Comparison of ENCODE assay signal across 16 cellular contexts in the genomic region with DNA sequence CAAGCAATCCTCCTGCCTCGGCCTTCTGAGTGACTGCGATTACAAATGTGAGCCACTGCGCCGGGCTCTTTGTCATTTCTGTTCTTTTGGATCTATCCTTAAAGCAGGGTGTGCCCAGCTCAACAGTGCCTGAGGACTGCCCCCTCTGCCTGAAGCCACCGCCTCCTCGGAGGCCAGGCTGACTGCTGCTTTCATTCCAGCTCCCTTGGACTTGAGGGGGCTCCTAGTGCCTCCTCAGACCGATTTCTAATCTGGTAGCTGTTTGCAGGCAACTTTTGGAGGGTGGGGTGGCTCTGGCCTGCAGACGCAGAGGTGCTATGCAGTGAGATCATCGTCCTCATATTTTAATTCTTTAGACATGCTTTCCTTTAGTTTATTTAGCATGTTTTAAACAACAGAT. TPM values are rescaled to one million over a fixed set of nuclear protein-coding genes. Genes with fewer than 3 reads are reported as not detected.
A peak's percentile ranks its signal among the peaks of the same experiment; 100 is the strongest.
DNase-seq lines count a peak whose midpoint lies in the region; ATAC-seq and TF ChIP-seq lines count a peak whose summit lies in the region.
"Had no signal": no experiment of that assay in that cellular context is flagged by ENCODE, and none has a peak within 500 bp of the region (broad histone marks: within the 10 kb centered on the region; RNA-seq: fewer than 3 reads in every experiment).

No MANE protein-coding gene starts in this region.

- no peak for TF ChIP-seq CTCF in heart left ventricle (IDR thresholded peaks at IDR 0.05)
- no peak for TF ChIP-seq CTCF in body of pancreas (IDR thresholded peaks at IDR 0.05)
- TF ChIP-seq CTCF in nephron progenitor cell (IDR thresholded peaks at IDR 0.05) = no peak
- no peak for TF ChIP-seq CTCF in suprapubic skin (IDR thresholded peaks at IDR 0.05)
- TF ChIP-seq CTCF in right lobe of liver (IDR thresholded peaks at IDR 0.05) = no peak
- no peak for TF ChIP-seq CTCF in OCI-LY7 (conservative IDR thresholded peaks at IDR 0.05; ENCODE audit: low read length)

- peaks cover 41% of the 10 kb centered on the region for H3K4me1 Mint-ChIP-seq in nephron progenitor cell
- H3K4me1 Mint-ChIP-seq: activated B cell treated with CpG ODN at 0.5 μM for 24 hours; activated CD4-positive, alpha-beta memory T cell treated with anti-CD3 and anti-CD28 coated beads, Interleukin-2, amount 10 ng/mL, durations not matched to agents 7 days and 5 days; activated naive CD4-positive, alpha-beta T cell treated with anti-CD3 and anti-CD28 coated beads, Interleukin-2, amount 10 ng/mL, durations not matched to agents 7 days and 5 days had no signal

- no peak for TF ChIP-seq POLR2A in heart left ventricle (IDR thresholded peaks at IDR 0.05)
- TF ChIP-seq POLR2A in body of pancreas (IDR thresholded peaks at IDR 0.05) = no peak
- TF ChIP-seq POLR2A in suprapubic skin (IDR thresholded peaks at IDR 0.05) = no peak
- no peak for TF ChIP-seq POLR2A in right lobe of liver (IDR thresholded peaks at IDR 0.05)

- peak overlapping the region; percentile 72 for H3K27ac Mint-ChIP-seq in nephron progenitor cell
- H3K27ac Mint-ChIP-seq: activated B cell treated with CpG ODN at 0.5 μM for 24 hours; activated CD4-positive, alpha-beta memory T cell treated with anti-CD3 and anti-CD28 coated beads, Interleukin-2, amount 10 ng/mL, durations not matched to agents 7 days and 5 days; activated naive CD4-positive, alpha-beta T cell treated with anti-CD3 and anti-CD28 coated beads, Interleukin-2, amount 10 ng/mL, durations not matched to agents 7 days and 5 days had no signal

- peak overlapping the region in 3 of 12 donors; percentile 78 to 89 (median 79) for H3K27ac ChIP-seq in heart left ventricle
- H3K27ac ChIP-seq in body of pancreas = peak overlapping the region in 3 of 4 donors; percentile 36 to 97 (median 80)
- H3K27ac ChIP-seq in suprapubic skin = peak overlapping the region; percentile 5
- no peak overlapping the region for H3K27ac ChIP-seq in right lobe of liver
- H3K27ac ChIP-seq in OCI-LY7 (ENCODE audit: low read depth, low read length, poor library complexity, severe bottlenecking) = no peak overlapping the region
- H3K27ac ChIP-seq: HL-60 had no signal

- CTCF ChIA-PET in OCI-LY7 (lab: Charles Lee; ENCODE audit: unreplicated experiment) = no interaction called here

- no peaks in the 10 kb centered on the region for H3K79me2 ChIP-seq in OCI-LY7 (ENCODE audit: insufficient read depth, low read depth, low read length)

- H3K27me3 ChIP-seq in heart left ventricle (no peaks in the 10 kb centered on the region), body of pancreas (no peaks in the 10 kb centered on the region), suprapubic skin (no peaks in the 10 kb centered on the region), right lobe of liver (no peaks in the 10 kb centered on the region)

- ATAC-seq in heart left ventricle (no peak), body of pancreas (no peak), right lobe of liver (no peak)

- no peaks in the 10 kb centered on the region for H3K36me3 ChIP-seq in heart left ventricle
- no peaks in the 10 kb centered on the region for H3K36me3 ChIP-seq in body of pancreas (replicated peaks in 1 of 2; ENCODE audit: insufficient read depth in 1 of 2, low read depth in 2 of 2)
- H3K36me3 ChIP-seq in suprapubic skin = no peaks in the 10 kb centered on the region
- no peaks in the 10 kb centered on the region for H3K36me3 ChIP-seq in right lobe of liver
- no peaks in the 10 kb centered on the region for H3K36me3 ChIP-seq in OCI-LY7 (ENCODE audit: insufficient read depth, low read length)

- H2AFZ ChIP-seq in OCI-LY7 (ENCODE audit: low read length) = no peak overlapping the region

- peaks cover 12% of the 10 kb centered on the region for H3K27me3 Mint-ChIP-seq in nephron progenitor cell (ENCODE audit: low read depth, poor library complexity)
- H3K27me3 Mint-ChIP-seq: activated B cell treated with CpG ODN at 0.5 μM for 24 hours had no signal

- TF ChIP-seq EP300 in suprapubic skin (IDR thresholded peaks at IDR 0.05) = no peak

- H3K4me1 ChIP-seq in heart left ventricle (peaks cover 6 to 51% (median 34%) of the 10 kb centered on the region in 12 donors), body of pancreas (peaks cover 79% of the 10 kb centered on the region), suprapubic skin (peaks cover 48% of the 10 kb centered on the region), right lobe of liver (peaks cover 0 to 31% (median 13%) of the 10 kb centered on the region in 4 donors), OCI-LY7 (ENCODE audit: insufficient read depth, low read length, poor library complexity, severe bottlenecking) (no peaks in the 10 kb centered on the region)

- 72 to 93% (median 83%) methylated on average over 9 of the region's 9 CpGs for WGBS in heart left ventricle, 4 donors
- WGBS in body of pancreas, 2 donors = 82% methylated on average over 9 of the region's 9 CpGs
- WGBS in suprapubic skin = 46% methylated on average over 9 of the region's 9 CpGs
- WGBS in right lobe of liver (ENCODE audit: insufficient coverage, low coverage, low lambda C conversion rate, missing lambda C conversion rate) = 89% methylated on average over 7 of the region's 9 CpGs

- POLR2A ChIA-PET in OCI-LY7 (lab: Charles Lee) = no interaction called here

- H3K9me3 ChIP-seq in heart left ventricle = no peaks in the 10 kb centered on the region
- no peaks in the 10 kb centered on the region for H3K9me3 ChIP-seq in body of pancreas
- H3K9me3 ChIP-seq in suprapubic skin = no peaks in the 10 kb centered on the region
- no peaks in the 10 kb centered on the region for H3K9me3 ChIP-seq in right lobe of liver
- H3K9me3 ChIP-seq in OCI-LY7 (ENCODE audit: low read length) = no peaks in the 10 kb centered on the region

- BruUV-seq in OCI-LY7 (replicated peaks; lab: Mats Ljungman, UMichigan) = no TSS peak

- no peaks in the 10 kb centered on the region for H3K9me2 ChIP-seq in OCI-LY7 (ENCODE audit: insufficient read depth, low read length)

- intact Hi-C loops in cardiac septum (cut with DNase I) (no loop called here), heart left ventricle (cut with DNase I) (loop anchor here in 2 of 10 donors (5.0 kb wide), 1 partner anchor 35 kb away; the partner anchor contains the start of gene KLF11 (in 2 of the 2)), body of pancreas (cut with DNase I) (no loop called here), right lobe of liver (cut with DNase I) (no loop called here), OCI-LY7 (cut with micrococcal nuclease; ENCODE audit: unreplicated experiment) (no loop called here)

- H3K4me3 ChIP-seq in heart left ventricle (no peak overlapping the region), body of pancreas (no peak overlapping the region), suprapubic skin (no peak overlapping the region), right lobe of liver (no peak overlapping the region), OCI-LY7 (ENCODE audit: low read depth, low read length, poor library complexity, severe bottlenecking) (no peak overlapping the region)

- H3K9me3 Mint-ChIP-seq in nephron progenitor cell = no peaks in the 10 kb centered on the region
- H3K9me3 Mint-ChIP-seq: activated B cell treated with CpG ODN at 0.5 μM for 24 hours; activated CD4-positive, alpha-beta memory T cell treated with anti-CD3 and anti-CD28 coated beads, Interleukin-2, amount 10 ng/mL, durations not matched to agents 7 days and 5 days; activated naive CD4-positive, alpha-beta T cell treated with anti-CD3 and anti-CD28 coated beads, Interleukin-2, amount 10 ng/mL, durations not matched to agents 7 days and 5 days had no signal

- H3K36me3 Mint-ChIP-seq in nephron progenitor cell (ENCODE audit: low read depth) = no peaks in the 10 kb centered on the region
- H3K36me3 Mint-ChIP-seq: activated naive CD4-positive, alpha-beta T cell treated with anti-CD3 and anti-CD28 coated beads, Interleukin-2, amount 10 ng/mL, durations not matched to agents 7 days and 5 days had no signal

- DNase-seq in cardiac septum (ENCODE audit: low spot score) (peak; percentile 76), heart left ventricle (no peak), body of pancreas (peak in 1 of 4 donors; percentile 36), nephron progenitor cell (no peak), suprapubic skin (ENCODE audit: low spot score in 2 of 2) (peak; percentile 77 to 79), UCSD-AML1 (lab: John Stamatoyannopoulos, UW; ENCODE audit: unreplicated experiment) (no peak), right lobe of liver (no peak), OCI-LY7 (ENCODE audit: low spot score) (no peak)
- DNase-seq: 8988T; activated B cell treated with CpG ODN at 0.5 μM for 24 hours; activated CD4-positive, alpha-beta memory T cell treated with anti-CD3 and anti-CD28 coated beads, Interleukin-2, amount 10 ng/mL, durations not matched to agents 7 days and 5 days; activated naive CD4-positive, alpha-beta T cell treated with anti-CD3 and anti-CD28 coated beads, Interleukin-2, amount 10 ng/mL, durations not matched to agents 7 days and 5 days; SHP77; stimulated activated naive CD4-positive, alpha-beta T cell treated with Interleukin-2 at 50 U/mL for 16 hours; T-helper 2 cell had no signal

- H3K4me3 Mint-ChIP-seq in nephron progenitor cell = no peak overlapping the region
- H3K4me3 Mint-ChIP-seq: activated B cell treated with CpG ODN at 0.5 μM for 24 hours; activated CD4-positive, alpha-beta memory T cell treated with anti-CD3 and anti-CD28 coated beads, Interleukin-2, amount 10 ng/mL, durations not matched to agents 7 days and 5 days; activated naive CD4-positive, alpha-beta T cell treated with anti-CD3 and anti-CD28 coated beads, Interleukin-2, amount 10 ng/mL, durations not matched to agents 7 days and 5 days had no signal

- no peaks in the 10 kb centered on the region for H4K20me1 ChIP-seq in OCI-LY7 (ENCODE audit: insufficient read depth, low read length)

- no peak overlapping the region for H3K4me2 ChIP-seq in OCI-LY7 (ENCODE audit: low read length)

RNA-seq across cellular contexts. Expression of gene KLF11, which starts 35.9 kb away (rescaled TPM):
- total RNA-seq in cardiac septum = 22.3 TPM
- total RNA-seq in heart left ventricle = 10 to 100 TPM; 11.8 to 43.8 (median 21.4) TPM
- 1 to 10 TPM; 5.4 to 8.0 TPM for polyA plus RNA-seq in heart left ventricle
- total RNA-seq in body of pancreas = 10 to 100 TPM; 25.7 to 32.6 TPM
- 10 to 100 TPM; 48.6 to 81.6 (median 58.8) TPM for total RNA-seq in suprapubic skin
- 10 to 100 TPM; 10.9 to 40.1 (median 27.8) TPM for total RNA-seq in right lobe of liver
- 6.3 and 6.5 TPM in 2 replicates for total RNA-seq in OCI-LY7 (2014; rRNA removed; shearing (Covaris generic))
- total RNA-seq in OCI-LY7 (2022) = 14.9 and 15.8 TPM in 2 replicates

RNA-seq across cellular contexts. Expression of gene GRHL1, which starts 55.9 kb away (rescaled TPM):
- total RNA-seq in cardiac septum (1.1 TPM), heart left ventricle (1 to 10 TPM in 6 of 9 donors, under 1 TPM in 3; 0.79 to 2.8 (median 1.1) TPM), body of pancreas (1 to 10 TPM; 2.0 to 4.2 TPM), suprapubic skin (100 to 1,000 TPM; 112 to 233 (median 121) TPM), right lobe of liver (10 to 100 TPM in 1 of 6 experiments, 1 to 10 TPM in 5; 3.5 to 11.2 (median 6.2) TPM), OCI-LY7 (2022) (1.2 and 2.5 TPM in 2 replicates)
- under 1 TPM; 0.50 to 0.57 TPM for polyA plus RNA-seq in heart left ventricle
- total RNA-seq in OCI-LY7 (2014; rRNA removed; shearing (Covaris generic)) = 0.19 and 2.4 TPM in 2 replicates

Comparison
In these comparisons a context has a peak if more than half of its experiments do, and no peak if none do; other contexts are left out.
1. DNase-seq: peak in cardiac septum (single experiment) and suprapubic skin (2 of 2); none in heart left ventricle (0 of 5), nephron progenitor cell (single experiment), UCSD-AML1 (single experiment), right lobe of liver (0 of 3) and OCI-LY7 (single experiment).
2. H3K27ac ChIP-seq: peak in body of pancreas (3 of 4) and suprapubic skin (single experiment); none in right lobe of liver (0 of 3) and OCI-LY7 (single experiment).
3. RNA of gene GRHL1, which starts 55.9 kb away (total RNA-seq): 112 to 233 TPM in suprapubic skin; 3.5 to 11.2 TPM in right lobe of liver, 2.0 to 4.2 TPM in body of pancreas, 0.19 to 2.5 TPM in OCI-LY7, 0.79 to 2.8 TPM in heart left ventricle and 1.1 TPM in cardiac septum (single experiment); every median in the first group is over 4 times any median in the second.